ENCODE assay signal across 8 cellular contexts in genomic region chr5:173581408-173582197, GRCh38. TPM values are rescaled to one million over a fixed set of nuclear protein-coding genes. Genes with fewer than 3 reads are reported as not detected.
DNase-seq lines count a peak whose midpoint lies in the region; ATAC-seq and TF ChIP-seq lines count a peak whose summit lies in the region.

No MANE protein-coding gene starts in this region.

- intact Hi-C loops in prostate gland (cut with DNase I): no loop called here

- peak in 3 of 4 experiments; percentile 28 to 55 (median 53) for TF ChIP-seq CTCF in prostate gland (IDR thresholded peaks at IDR 0.05)

- TF ChIP-seq POLR2A in erythroblast (IDR thresholded peaks at IDR 0.05; ENCODE audit: low read length): no peak
- TF ChIP-seq POLR2A in prostate gland (IDR thresholded peaks at IDR 0.05): no peak

- no peaks in the 10 kb centered on the region for H3K36me3 ChIP-seq in prostate gland

- H3K9me3 ChIP-seq in prostate gland: no peaks in the 10 kb centered on the region

- H3K4me1 ChIP-seq in prostate gland (replicated peaks): no peaks in the 10 kb centered on the region

- WGBS in prostate gland: 59% methylated on average over 16 of the region's 16 CpGs

- H3K27me3 ChIP-seq in prostate gland (replicated peaks; ENCODE audit: insufficient read depth): no peaks in the 10 kb centered on the region

- H3K4me3 ChIP-seq in prostate gland: no peak overlapping the region

- no peak overlapping the region for H3K27ac ChIP-seq in prostate gland

- no peak for ATAC-seq in GM21786 (IDR thresholded peaks at IDR 0.05; ENCODE audit: unreplicated experiment)
- ATAC-seq in HG02981 (IDR thresholded peaks at IDR 0.05; ENCODE audit: unreplicated experiment): no peak

- DNase-seq in EL (peak; percentile 39), HuH-7 (ENCODE audit: low spot score) (peak; percentile 60), erythroblast (lab: John Stamatoyannopoulos, UW) (peak; percentile 57 to 73), prostate gland (ENCODE audit: low spot score) (no peak), NCI-H187 treated with DMSO at 0.1 percent for 48 hours (lab: John Stamatoyannopoulos, UW) (no peak)
- peak; percentile 41 to 49 for DNase-seq in activated CD4-positive, alpha-beta T cell treated with anti-CD3 and anti-CD28 coated beads, Interleukin-2, amount 50 U/mL, for 48 hours

RNA-seq across cellular contexts. Expression of gene BOD1, which starts 34.8 kb away (rescaled TPM):
- 10 to 100 TPM; 51.1 to 52.8 TPM for total RNA-seq in prostate gland

Comparison
In these comparisons a context has a peak if more than half of its experiments do, and no peak if none do; other contexts are left out.
1. DNase-seq: peak in EL (single experiment), HuH-7 (single experiment), activated CD4-positive, alpha-beta T cell treated with anti-CD3 and anti-CD28 coated beads, Interleukin-2, amount 50 U/mL, for 48 hours (2 of 2) and erythroblast (2 of 2); none in prostate gland (single experiment) and NCI-H187 treated with DMSO at 0.1 percent for 48 hours (single experiment).